In the genomic region with DNA sequence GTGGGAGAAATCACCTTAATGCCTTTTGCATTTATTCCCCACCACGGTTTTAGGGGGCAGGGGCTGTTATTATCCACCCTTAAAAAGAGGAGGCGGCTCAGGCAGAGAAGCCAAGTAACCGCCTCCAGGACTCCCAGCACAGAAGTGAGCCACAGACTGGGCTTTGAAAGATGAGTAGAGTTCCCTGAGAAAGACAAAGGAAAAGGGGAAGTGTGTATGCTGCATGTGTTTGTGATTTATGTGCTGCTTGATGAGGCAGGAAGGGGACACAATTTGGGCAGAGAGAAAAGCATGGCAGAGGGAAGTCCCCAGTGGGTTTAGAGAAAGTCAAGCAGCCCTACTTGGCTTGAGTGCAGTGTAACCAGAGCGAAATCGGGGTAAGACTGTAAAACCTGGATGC, we compare ENCODE assay signal across 23 cellular contexts.
A peak's percentile ranks its signal among the peaks of the same experiment; 100 is the strongest.
DNase-seq lines count a peak whose midpoint lies in the region; ATAC-seq and TF ChIP-seq lines count a peak whose summit lies in the region.
"Had no signal": no experiment of that assay in that cellular context is flagged by ENCODE, and none has a peak within 500 bp of the region (broad histone marks: within the 10 kb centered on the region; RNA-seq: fewer than 3 reads in every experiment).

No MANE protein-coding gene starts in this region.

- H3K9me3 ChIP-seq in A673 (ENCODE audit: low read depth, low read length, poor library complexity, severe bottlenecking): no peaks in the 10 kb centered on the region
- H3K9me3 ChIP-seq in body of pancreas: no peaks in the 10 kb centered on the region
- H3K9me3 ChIP-seq: pancreas, stomach had no signal

- CTCF ChIA-PET in A673 (lab: Charles Lee): no interaction called here

- no peak for TF ChIP-seq CTCF in A673 (conservative IDR thresholded peaks at IDR 0.05; ENCODE audit: low read depth, low read length)
- no peak for TF ChIP-seq CTCF in body of pancreas (IDR thresholded peaks at IDR 0.05)

- H3K27me3 ChIP-seq in A673 (replicated peaks; ENCODE audit: insufficient read depth, low read depth, low read length, poor library complexity) (no peaks in the 10 kb centered on the region), body of pancreas (no peaks in the 10 kb centered on the region)
- H3K27me3 ChIP-seq: brain microvascular endothelial cell, pancreas, stomach had no signal

- POLR2A ChIA-PET in A673 (lab: Charles Lee; ENCODE audit: low non-redundant PET): no interaction called here

- H3K36me3 ChIP-seq in A673 (ENCODE audit: insufficient read depth, low read length, poor library complexity, severe bottlenecking) (no peaks in the 10 kb centered on the region), body of pancreas (replicated peaks in 1 of 2; ENCODE audit: insufficient read depth in 1 of 2, low read depth in 2 of 2) (peaks cover 0 to 2% of the 10 kb centered on the region in 2 donors)
- H3K36me3 ChIP-seq: pancreas had no signal

- peak; percentile 55 for ATAC-seq in HG02610 (IDR thresholded peaks at IDR 0.05; ENCODE audit: unreplicated experiment)
- no peak for ATAC-seq in body of pancreas
- ATAC-seq in HG03175 (IDR thresholded peaks at IDR 0.05; ENCODE audit: unreplicated experiment): no peak
- ATAC-seq: activated CD8-positive, alpha-beta T cell treated with anti-CD3 and anti-CD28 coated beads, Interleukin-2, amount 10 ng/mL, durations not matched to agents 7 days and 5 days; activated T-cell treated with anti-CD3 and anti-CD28 coated beads, Interleukin-2, amount 50 U/mL, for 72 hours; pancreas; Right ventricle myocardium inferior had no signal

- H3K27ac ChIP-seq in A673 (ENCODE audit: low read depth, low read length, poor library complexity, severe bottlenecking): peak overlapping the region; percentile 39
- H3K27ac ChIP-seq in body of pancreas: no peak overlapping the region
- H3K27ac ChIP-seq: brain microvascular endothelial cell, pancreas, stomach had no signal

- TF ChIP-seq POLR2A in body of pancreas (IDR thresholded peaks at IDR 0.05): no peak

- no TSS peak for BruUV-seq in A673 (replicated peaks; lab: Mats Ljungman, UMichigan)

- H3K4me1 ChIP-seq in A673 (ENCODE audit: insufficient read depth, low read length, poor library complexity, severe bottlenecking): peaks cover 50% of the 10 kb centered on the region
- H3K4me1 ChIP-seq in body of pancreas: peaks cover 8% of the 10 kb centered on the region
- H3K4me1 ChIP-seq: pancreas had no signal

- peak overlapping the region; percentile 28 for H3K4me3 ChIP-seq in A673 (ENCODE audit: low read depth, low read length, poor library complexity, severe bottlenecking)
- H3K4me3 ChIP-seq in body of pancreas: no peak overlapping the region
- H3K4me3 ChIP-seq: pancreas, stomach had no signal

- DNase-seq in A673 (ENCODE audit: low spot score): peak; percentile 85
- DNase-seq in OCI-M1 (lab: John Stamatoyannopoulos, UW): peak; percentile 79
- peak; percentile 6 for DNase-seq in germinal center (ENCODE audit: low spot score)
- no peak for DNase-seq in body of pancreas
- DNase-seq in hepatic stellate cell (ENCODE audit: low spot score): no peak
- DNase-seq in NCI-H2081 (lab: John Stamatoyannopoulos, UW): no peak
- DNase-seq: activated B cell treated with CpG ODN at 0.5 μM for 24 hours; activated CD8-positive, alpha-beta T cell treated with anti-CD3 and anti-CD28 coated beads, Interleukin-2, amount 10 ng/mL, durations not matched to agents 7 days and 5 days; activated naive CD8-positive, alpha-beta T cell treated with anti-CD3 and anti-CD28 coated beads for 36 hours; activated T-cell treated with anti-CD3 and anti-CD28 coated beads, Interleukin-2, amount 50 U/mL, for 72 hours; brain microvascular endothelial cell; CD4-positive, alpha-beta T cell; cortex of kidney; foreskin melanocyte; H9; left colon; NCI-H1417 treated with DMSO at 0.1 percent for 48 hours; pancreas; stomach; T-helper 2 cell had no signal

- intact Hi-C loops in A673 (cut with micrococcal nuclease; ENCODE audit: unreplicated experiment): no loop called here
- intact Hi-C loops in body of pancreas (cut with DNase I): no loop called here

- whole genome bisulfite sequencing in body of pancreas, 2 donors: 57 to 77% methylated on average over 5 of the region's 5 CpGs

Comparison
In these comparisons a context has a peak if more than half of its experiments do, and no peak if none do; other contexts are left out.
1. DNase-seq: peak in A673 (single experiment), OCI-M1 (single experiment) and germinal center (single experiment); none in body of pancreas (0 of 4), hepatic stellate cell (single experiment) and NCI-H2081 (0 of 2).